ENCODE assay signal across 16 cellular contexts in the genomic region with DNA sequence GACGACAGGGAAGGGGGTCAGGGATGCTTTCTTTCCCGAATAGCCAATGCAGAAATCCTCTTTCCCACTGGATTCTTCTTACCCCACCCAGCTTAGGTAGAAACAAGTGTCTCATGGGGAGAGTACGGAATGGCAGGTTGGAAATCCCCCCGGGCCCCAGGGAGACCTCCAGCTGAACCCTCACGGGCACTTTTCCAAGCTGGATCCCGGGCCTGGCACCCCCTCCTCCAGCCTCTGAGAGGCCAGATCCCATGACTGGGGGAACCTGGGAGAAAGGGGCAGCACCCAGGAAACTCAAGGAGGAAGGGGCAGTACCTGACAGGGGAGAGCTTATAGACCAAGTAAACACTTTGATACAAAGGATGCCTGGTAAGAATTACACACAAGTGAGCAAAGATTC. TPM values are rescaled to one million over a fixed set of nuclear protein-coding genes. Genes with fewer than 3 reads are reported as not detected.
"Had no signal": no experiment of that assay in that cellular context is flagged by ENCODE, and none has a peak within 500 bp of the region (broad histone marks: within the 10 kb centered on the region; RNA-seq: fewer than 3 reads in every experiment).

No MANE protein-coding gene starts in this region.

- H3K4me1 ChIP-seq: uterus had no signal

- H3K9me3 Mint-ChIP-seq: activated CD4-positive, alpha-beta T cell treated with anti-CD3 and anti-CD28 coated beads, Interleukin-2, amount 10 ng/mL, durations not matched to agents 24 days and 14 days; immature natural killer cell; nephron; stimulated activated naive B cell treated with anti-CD40 and anti-IgM and Interleukin-4, amounts not matched to agents 10 μg/mL and 1 μg/mL and 100 μg/mL, for 72 hours; WTC11 had no signal

- H3K9me3 ChIP-seq: uterus had no signal

- DNase-seq: activated CD4-positive, alpha-beta T cell treated with anti-CD3 and anti-CD28 coated beads, Interleukin-2, amount 10 ng/mL, durations not matched to agents 24 days and 14 days; activated CD8-positive, alpha-beta memory T cell treated with anti-CD3 and anti-CD28 coated beads for 24 hours; activated naive CD4-positive, alpha-beta T cell treated with Interleukin-2 at 50 U/mL for 16 hours; effector CD8-positive, alpha-beta T cell; glutamatergic neuron; immature natural killer cell; mesenchymal stem cell; stimulated activated naive B cell treated with anti-CD40 and anti-IgM and Interleukin-4, amounts not matched to agents 10 μg/mL and 1 μg/mL and 100 μg/mL, for 72 hours; substantia nigra; uterus had no signal

- H3K4me3 ChIP-seq: coronary artery, uterus had no signal

- H3K4me3 Mint-ChIP-seq: activated CD4-positive, alpha-beta T cell treated with anti-CD3 and anti-CD28 coated beads, Interleukin-2, amount 10 ng/mL, durations not matched to agents 24 days and 14 days; immature natural killer cell; nephron; stimulated activated naive B cell treated with anti-CD40 and anti-IgM and Interleukin-4, amounts not matched to agents 10 μg/mL and 1 μg/mL and 100 μg/mL, for 72 hours; WTC11 had no signal

- ATAC-seq: left lobe of liver; SK-N-SH treated with all-trans-retinoic acid at 6 μM for 48 hours; stimulated activated naive B cell treated with anti-CD40 and anti-IgM and Interleukin-4, amounts not matched to agents 10 μg/mL and 1 μg/mL and 100 μg/mL, for 72 hours had no signal

- H3K27me3 ChIP-seq: uterus had no signal

- H3K27ac Mint-ChIP-seq: activated CD4-positive, alpha-beta T cell treated with anti-CD3 and anti-CD28 coated beads, Interleukin-2, amount 10 ng/mL, durations not matched to agents 24 days and 14 days; immature natural killer cell; nephron; stimulated activated naive B cell treated with anti-CD40 and anti-IgM and Interleukin-4, amounts not matched to agents 10 μg/mL and 1 μg/mL and 100 μg/mL, for 72 hours; WTC11 had no signal

- H3K36me3 Mint-ChIP-seq: immature natural killer cell; stimulated activated naive B cell treated with anti-CD40 and anti-IgM and Interleukin-4, amounts not matched to agents 10 μg/mL and 1 μg/mL and 100 μg/mL, for 72 hours; WTC11 had no signal

- H3K27ac ChIP-seq: coronary artery, uterus had no signal

- H3K36me3 ChIP-seq: uterus had no signal

RNA-seq across cellular contexts. Expression of gene PKP1, which starts 1.3 kb away (rescaled TPM):
- total RNA-seq: activated CD4-positive, alpha-beta T cell treated with anti-CD3 and anti-CD28 coated beads, Interleukin-2, amount 10 ng/mL, durations not matched to agents 24 days and 14 days; T-helper 1 cell treated with Interleukin-12 subunit alpha and Interleukin-12 subunit beta and Interleukin-4 antibody, amounts not matched to agents 30 ng/mL and 1 ng/mL, for 36 hours had no signal
- polyA plus RNA-seq: immature natural killer cell had no signal
